In the genomic region with DNA sequence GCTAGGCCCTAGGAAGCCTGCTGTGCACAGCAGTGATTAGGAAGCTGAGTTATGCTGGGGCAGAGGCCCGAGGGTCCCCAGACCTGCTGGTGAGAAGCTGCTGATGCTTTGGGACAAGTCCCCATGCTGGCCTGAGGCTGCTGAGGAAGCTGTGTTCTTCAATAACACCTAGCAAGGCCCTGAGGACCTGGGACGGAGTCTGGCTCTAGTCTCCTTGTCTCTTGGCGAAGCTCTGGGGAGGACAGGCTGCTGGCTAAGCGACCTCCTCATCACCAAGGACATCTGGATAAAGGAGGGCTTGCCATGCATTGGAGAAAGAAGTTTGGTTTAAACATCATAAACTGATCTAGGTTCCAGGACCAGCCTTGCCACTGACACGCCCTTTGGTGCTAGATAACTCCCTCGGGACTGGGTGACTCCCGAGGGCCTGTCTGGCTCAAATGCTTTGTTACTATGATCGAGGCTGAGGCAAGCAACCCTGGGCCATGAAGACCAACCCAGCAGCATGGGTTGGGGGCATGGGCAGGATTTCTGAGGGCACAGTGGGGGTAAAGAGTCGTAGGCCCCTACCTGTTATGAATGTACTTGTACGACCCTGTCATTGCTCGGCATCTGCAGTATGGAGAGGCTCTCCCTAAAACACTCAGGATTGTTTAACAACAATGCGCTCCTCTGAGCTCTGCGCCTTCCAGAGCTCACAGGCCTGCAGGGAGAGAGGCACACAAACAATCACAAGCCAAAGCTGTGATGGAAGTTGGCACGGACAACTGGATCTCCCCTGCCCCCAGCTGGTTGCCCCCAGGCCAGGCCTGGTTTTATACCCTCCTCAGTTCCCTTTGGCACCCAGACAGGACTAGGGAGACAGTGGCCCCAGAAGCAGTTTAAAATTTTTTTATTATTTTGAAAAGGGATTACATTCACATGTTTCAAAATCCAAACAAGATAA, we compare ENCODE assay signal across 16 cellular contexts.
DNase-seq lines count a peak whose midpoint lies in the region; ATAC-seq, FAIRE-seq and TF ChIP-seq lines count a peak whose summit lies in the region.
"Had no signal": no experiment of that assay in that cellular context is flagged by ENCODE, and none has a peak within 500 bp of the region (broad histone marks: within the 10 kb centered on the region; RNA-seq: fewer than 3 reads in every experiment).

No MANE protein-coding gene starts in this region.

- H2AFZ ChIP-seq in GM12878 (ENCODE audit: control insufficient read depth, low read depth, low read length): no peak overlapping the region

- H3K4me3 ChIP-seq in GM12878: no peak overlapping the region
- H3K4me3 ChIP-seq: MG63 had no signal

- no peak overlapping the region for H3K4me3 Mint-ChIP-seq in MCF 10A (ENCODE audit: unreplicated experiment)

- no peaks in the 10 kb centered on the region for H3K9me3 Mint-ChIP-seq in MCF 10A (ENCODE audit: unreplicated experiment)

- H4K20me1 ChIP-seq in GM12878 (ENCODE audit: control insufficient read depth, insufficient read depth): no peaks in the 10 kb centered on the region

- H3K36me3 Mint-ChIP-seq in MCF 10A (ENCODE audit: insufficient read depth, unreplicated experiment): no peaks in the 10 kb centered on the region

- intact Hi-C loops in MCF 10A (cut with micrococcal nuclease): no loop called here
- intact Hi-C loops in GM12878 (cut with micrococcal nuclease; ENCODE audit: unreplicated experiment): no loop called here

- CTCF ChIA-PET in MCF 10A (lab: Yijun Ruan, JAX) (interaction anchor here (0.5 to 1.1 kb wide), 3 partner anchors 24 to 471 kb away, joined by 3 read pairs; no protein-coding TSS in a partner anchor), GM12878 (lab: Yijun Ruan, JAX) (interaction anchor here (1.3 kb wide), 1 partner anchor 25 kb away, joined by 5 read pairs; no protein-coding TSS in a partner anchor)

- BruUV-seq in MCF 10A (replicated peaks; lab: Mats Ljungman, UMichigan) (no TSS peak), GM12878 (replicated peaks; lab: Mats Ljungman, UMichigan) (no TSS peak)

- H3K9me3 ChIP-seq in GM12878 (replicated peaks; ENCODE audit: control insufficient read depth, insufficient read depth, low read length): no peaks in the 10 kb centered on the region; the same call in 2 of the 3 replicates
- H3K9me3 ChIP-seq: MG63, neutrophil had no signal

- no peaks in the 10 kb centered on the region; a peak in 1 of 4 replicates for H3K27me3 ChIP-seq in GM12878 (replicated peaks in 1 of 2; ENCODE audit: control insufficient read depth in 2 of 2, insufficient read depth in 2 of 2, low read length in 1 of 2)
- H3K27me3 ChIP-seq: MG63 had no signal

- POLR2A ChIA-PET in MCF 10A (lab: Yijun Ruan, JAX) (no interaction called here), GM12878 (lab: Charles Lee) (no interaction called here)

- H3K27ac ChIP-seq in GM12878 (ENCODE audit: control insufficient read depth, insufficient read depth): no peak overlapping the region
- H3K27ac ChIP-seq: neutrophil had no signal

- RAD21 ChIA-PET in GM12878 (lab: Charles Lee; ENCODE audit: unreplicated experiment): no interaction called here

- peak; percentile 49 to 76 for DNase-seq in T47D (ENCODE audit: low read depth in 1 of 2, low spot score in 1 of 2)
- DNase-seq in MCF 10A (ENCODE audit: unreplicated experiment): no peak
- no peak for DNase-seq in GM12878 (ENCODE audit: low read depth, low spot score)
- DNase-seq in medulla oblongata (ENCODE audit: extremely low spot score): peak; percentile 75
- DNase-seq in superior temporal gyrus (ENCODE audit: extremely low spot score): peak; percentile 19
- DNase-seq in activated CD4-positive, CD25-positive, alpha-beta regulatory T cell treated with anti-CD3 and anti-CD28 coated beads, Interleukin-2, amount 50 U/mL, for 72 hours: no peak
- no peak for DNase-seq in activated T-cell treated with anti-CD3 and anti-CD28 coated beads for 4 hours
- DNase-seq: activated CD8-positive, alpha-beta memory T cell treated with anti-CD3 and anti-CD28 coated beads, Interleukin-2, amount 50 U/mL, for 48 hours; activated naive CD4-positive, alpha-beta T cell treated with anti-CD3 and anti-CD28 coated beads, Interleukin-2, amount 50 U/mL, for 16 hours; DMS 273 treated with DMSO at 0.1 percent for 48 hours; MG63; NCI-H226; small intestine had no signal

- in situ Hi-C loops in T47D (cut with HindIII; ENCODE audit: low pct_unique_long_range_greater_than_20kb, low sequenced_read_pairs) (no loop called here), GM12878 (cut with MboI) (no loop called here)

- 36% methylated on average over 14 of the region's 14 CpGs for WGBS in GM12878 (ENCODE audit: insufficient coverage, insufficient replicate concordance, low lambda C conversion rate, missing lambda C conversion rate)

- FAIRE-seq in GM12878 (lab: Jason Lieb, UNC): no peak
- FAIRE-seq: small intestine had no signal

- TF ChIP-seq CTCF in MCF 10A (IDR thresholded peaks at IDR 0.05; ENCODE audit: unreplicated experiment): no peak
- TF ChIP-seq CTCF in GM12878 (IDR thresholded peaks at IDR 0.05 in 2 of 3, conservative IDR thresholded peaks at IDR 0.05 in 1 of 3; ENCODE audit: control insufficient read depth in 2 of 3, extremely low read depth in 1 of 3, insufficient read depth in 1 of 3, low read depth in 3 of 3, low read length in 3 of 3): no peak

- ATAC-seq in GM12878 (no peak), GM18511 (IDR thresholded peaks at IDR 0.05; ENCODE audit: unreplicated experiment) (no peak)
- ATAC-seq: activated CD4-positive, CD25-positive, alpha-beta regulatory T cell treated with anti-CD3 and anti-CD28 coated beads, Interleukin-2, amount 50 U/mL, for 24 hours had no signal

- no peak overlapping the region for H3K27ac Mint-ChIP-seq in MCF 10A (ENCODE audit: low read depth, unreplicated experiment)

- no peak for TF ChIP-seq EP300 in GM12878 (IDR thresholded peaks at IDR 0.05; ENCODE audit: borderline replicate concordance in 1 of 2, control insufficient read depth in 1 of 2, low read depth in 2 of 2, low read length in 2 of 2)

- H3K4me1 Mint-ChIP-seq in MCF 10A (ENCODE audit: insufficient read depth, unreplicated experiment): no peaks in the 10 kb centered on the region

- no peak overlapping the region for H3K4me2 ChIP-seq in GM12878 (ENCODE audit: control insufficient read depth, insufficient read depth)

- no peak for TF ChIP-seq RAD21 in GM12878 (IDR thresholded peaks at IDR 0.05; ENCODE audit: insufficient read depth, low read depth, low read length)

- H3K4me1 ChIP-seq in GM12878 (ENCODE audit: control insufficient read depth, insufficient read depth, low read length): no peaks in the 10 kb centered on the region; the same call in 1 of the 2 replicates

- no peaks in the 10 kb centered on the region for H3K79me2 ChIP-seq in GM12878 (ENCODE audit: control insufficient read depth, insufficient read depth, low read length)

- TF ChIP-seq POLR2A in GM12878 (IDR thresholded peaks at IDR 0.05; ENCODE audit: low read depth, low read length): no peak

- SMC1A ChIA-PET in GM12878 (lab: Charles Lee; ENCODE audit: uncharacterized antibody, unreplicated experiment): no interaction called here

- H3K36me3 ChIP-seq in GM12878 (ENCODE audit: control insufficient read depth in 2 of 2, insufficient read depth in 2 of 2, low read length in 1 of 2): no peaks in the 10 kb centered on the region
- H3K36me3 ChIP-seq: MG63, neutrophil had no signal

- H3K9ac ChIP-seq in GM12878 (ENCODE audit: control insufficient read depth, insufficient read depth, low read length): no peak overlapping the region

- no peaks in the 10 kb centered on the region for H3K27me3 Mint-ChIP-seq in MCF 10A (ENCODE audit: insufficient read depth, unreplicated experiment)

TF ChIP-seq in GM12878, 131 proteins besides CTCF, POLR2A, EP300 and RAD21:
- TF ChIP-seq RFX5 (IDR thresholded peaks at IDR 0.05; ENCODE audit: low read depth, low read length) (no peak), YY1 (IDR thresholded peaks at IDR 0.05; ENCODE audit: low read depth, low read length) (no peak), ZBED1 (IDR thresholded peaks at IDR 0.05; ENCODE audit: borderline replicate concordance) (no peak), MEF2B (IDR thresholded peaks at IDR 0.05; ENCODE audit: partially characterized antibody, poor library complexity, severe bottlenecking) (peak; percentile 11), NR2C1 (IDR thresholded peaks at IDR 0.05) (no peak), MTA3 (IDR thresholded peaks at IDR 0.05; ENCODE audit: borderline replicate concordance, low read length) (no peak)
- TF ChIP-seq, protein P1, sequence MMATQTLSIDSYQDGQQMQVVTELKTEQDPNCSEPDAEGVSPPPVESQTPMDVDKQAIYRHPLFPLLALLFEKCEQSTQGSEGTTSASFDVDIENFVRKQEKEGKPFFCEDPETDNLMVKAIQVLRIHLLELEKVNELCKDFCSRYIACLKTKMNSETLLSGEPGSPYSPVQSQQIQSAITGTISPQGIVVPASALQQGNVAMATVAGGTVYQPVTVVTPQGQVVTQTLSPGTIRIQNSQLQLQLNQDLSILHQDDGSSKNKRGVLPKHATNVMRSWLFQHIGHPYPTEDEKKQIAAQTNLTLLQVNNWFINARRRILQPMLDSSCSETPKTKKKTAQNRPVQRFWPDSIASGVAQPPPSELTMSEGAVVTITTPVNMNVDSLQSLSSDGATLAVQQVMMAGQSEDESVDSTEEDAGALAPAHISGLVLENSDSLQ (IDR thresholded peaks at IDR 0.05): no peak
- TF ChIP-seq, protein P2, sequence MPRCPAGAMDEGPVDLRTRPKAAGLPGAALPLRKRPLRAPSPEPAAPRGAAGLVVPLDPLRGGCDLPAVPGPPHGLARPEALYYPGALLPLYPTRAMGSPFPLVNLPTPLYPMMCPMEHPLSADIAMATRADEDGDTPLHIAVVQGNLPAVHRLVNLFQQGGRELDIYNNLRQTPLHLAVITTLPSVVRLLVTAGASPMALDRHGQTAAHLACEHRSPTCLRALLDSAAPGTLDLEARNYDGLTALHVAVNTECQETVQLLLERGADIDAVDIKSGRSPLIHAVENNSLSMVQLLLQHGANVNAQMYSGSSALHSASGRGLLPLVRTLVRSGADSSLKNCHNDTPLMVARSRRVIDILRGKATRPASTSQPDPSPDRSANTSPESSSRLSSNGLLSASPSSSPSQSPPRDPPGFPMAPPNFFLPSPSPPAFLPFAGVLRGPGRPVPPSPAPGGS (IDR thresholded peaks at IDR 0.05; ENCODE audit: borderline replicate concordance, insufficient read depth, low read depth, low read length, poor library complexity, severe bottlenecking): no peak

Comparison
In these comparisons a context has a peak if more than half of its experiments do, and no peak if none do; other contexts are left out.
1. DNase-seq: peak in T47D (2 of 2), medulla oblongata (single experiment) and superior temporal gyrus (single experiment); none in MCF 10A (single experiment), GM12878 (single experiment), activated CD4-positive, CD25-positive, alpha-beta regulatory T cell treated with anti-CD3 and anti-CD28 coated beads, Interleukin-2, amount 50 U/mL, for 72 hours (single experiment) and activated T-cell treated with anti-CD3 and anti-CD28 coated beads for 4 hours (single experiment).